1 cellular context compared by ENCODE assay signal in the genomic region with DNA sequence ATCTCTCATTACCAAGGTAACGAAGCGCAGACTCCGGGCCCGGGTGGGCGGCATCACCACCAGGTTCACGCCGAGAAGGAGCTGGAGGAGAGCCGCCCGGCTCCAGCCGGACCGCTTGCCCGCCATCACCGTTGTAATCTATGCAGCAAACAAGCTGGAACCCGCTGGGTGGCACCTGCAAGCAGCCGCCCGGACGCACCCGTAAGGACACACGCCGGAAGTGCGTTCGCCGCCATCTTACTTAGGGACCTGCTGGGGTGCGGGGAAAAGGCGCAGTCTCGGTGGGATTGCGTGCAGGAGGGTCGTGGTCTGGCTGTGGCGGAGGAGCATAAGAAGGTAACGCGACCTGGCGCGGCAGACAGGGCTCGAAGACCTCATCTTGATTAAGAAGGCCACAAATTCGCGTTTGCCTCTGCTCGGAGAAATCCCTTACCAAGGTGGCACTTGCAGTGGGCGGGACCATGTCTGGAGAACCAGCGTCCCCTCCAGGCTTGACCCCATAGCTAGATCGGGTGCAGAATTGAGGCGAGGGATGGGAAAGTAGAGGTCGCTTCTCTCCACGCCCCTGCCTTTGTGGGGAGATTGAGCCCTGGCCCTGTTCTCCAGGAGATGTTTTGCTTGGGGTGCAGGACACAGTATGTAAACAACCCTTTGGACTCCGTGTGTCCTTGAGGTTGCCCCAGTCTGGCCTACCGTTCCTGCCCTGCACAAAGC.
TF ChIP-seq lines count a peak whose summit lies in the region.

A gene with protein sequence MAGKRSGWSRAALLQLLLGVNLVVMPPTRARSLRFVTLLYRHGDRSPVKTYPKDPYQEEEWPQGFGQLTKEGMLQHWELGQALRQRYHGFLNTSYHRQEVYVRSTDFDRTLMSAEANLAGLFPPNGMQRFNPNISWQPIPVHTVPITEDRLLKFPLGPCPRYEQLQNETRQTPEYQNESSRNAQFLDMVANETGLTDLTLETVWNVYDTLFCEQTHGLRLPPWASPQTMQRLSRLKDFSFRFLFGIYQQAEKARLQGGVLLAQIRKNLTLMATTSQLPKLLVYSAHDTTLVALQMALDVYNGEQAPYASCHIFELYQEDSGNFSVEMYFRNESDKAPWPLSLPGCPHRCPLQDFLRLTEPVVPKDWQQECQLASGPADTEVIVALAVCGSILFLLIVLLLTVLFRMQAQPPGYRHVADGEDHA (minus strand): TSS at position 151 of the 714 bp plus-strand sequence. CDS start 25 bp downstream, at position 126.

TF ChIP-seq in HepG2, 621 proteins besides CTCF, POLR2A, EP300 and RAD21 (continued from another document and continues in another):
- TF ChIP-seq, protein P1, sequence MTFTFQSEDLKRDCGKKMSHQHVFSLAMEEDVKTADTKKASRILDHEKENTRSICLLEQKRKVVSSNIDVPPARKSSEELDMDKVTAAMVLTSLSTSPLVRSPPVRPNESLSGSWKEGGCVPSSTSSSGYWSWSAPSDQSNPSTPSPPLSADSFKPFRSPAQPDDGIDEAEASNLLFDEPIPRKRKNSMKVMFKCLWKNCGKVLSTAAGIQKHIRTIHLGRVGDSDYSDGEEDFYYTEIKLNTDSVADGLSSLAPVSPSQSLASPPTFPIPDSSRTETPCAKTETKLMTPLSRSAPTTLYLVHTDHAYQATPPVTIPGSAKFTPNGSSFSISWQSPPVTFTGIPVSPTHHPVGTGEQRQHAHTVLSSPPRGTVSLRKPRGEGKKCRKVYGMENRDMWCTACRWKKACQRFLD (CRISPR knock-in tag; IDR thresholded peaks at IDR 0.05; ENCODE audit: borderline replicate concordance): peak; percentile 75; the same call in 1 of the 2 replicates
- TF ChIP-seq ZNF501 (CRISPR knock-in tag; IDR thresholded peaks at IDR 0.05) (peak; percentile 90), FOSL2 (CRISPR knock-in tag; IDR thresholded peaks at IDR 0.05) (peak; percentile 45), HNF4A (CRISPR knock-in tag; IDR thresholded peaks at IDR 0.05) (peak; percentile 84), ZNF83 (CRISPR knock-in tag; IDR thresholded peaks at IDR 0.05; ENCODE audit: borderline replicate concordance) (peak; percentile 27; the same call in 1 of the 2 replicates), ZSCAN21 (CRISPR knock-in tag; IDR thresholded peaks at IDR 0.05; ENCODE audit: borderline replicate concordance) (peak; percentile 85), ZSCAN20 (CRISPR knock-in tag; IDR thresholded peaks at IDR 0.05; ENCODE audit: borderline replicate concordance) (no peak), TEAD3 (CRISPR knock-in tag; optimal IDR thresholded peaks at IDR 0.05; ENCODE audit: borderline replicate concordance) (no peak), SNAPC2 (CRISPR knock-in tag; IDR thresholded peaks at IDR 0.05) (peak; percentile 88; the same call in 1 of the 2 replicates), ZBTB21 (CRISPR knock-in tag; IDR thresholded peaks at IDR 0.05) (no peak; the same call in 1 of the 2 replicates), ZNF33A (CRISPR knock-in tag; IDR thresholded peaks at IDR 0.05; ENCODE audit: borderline replicate concordance) (no peak), SMAD1 (CRISPR knock-in tag; IDR thresholded peaks at IDR 0.05; ENCODE audit: borderline replicate concordance, low read depth) (peak; percentile 87; the same call in 1 of the 2 replicates), SALL2 (CRISPR knock-in tag; IDR thresholded peaks at IDR 0.05) (peak; percentile 84), ZSCAN31 (CRISPR knock-in tag; IDR thresholded peaks at IDR 0.05; ENCODE audit: low read depth) (peak; percentile 51; the same call in 1 of the 2 replicates), SSRP1 (CRISPR knock-in tag; IDR thresholded peaks at IDR 0.05) (peak; percentile 77; the same call in 1 of the 2 replicates), KLF12 (CRISPR knock-in tag; IDR thresholded peaks at IDR 0.05; ENCODE audit: borderline replicate concordance) (no peak; the same call in 1 of the 2 replicates), MAF1 (CRISPR knock-in tag; IDR thresholded peaks at IDR 0.05; ENCODE audit: borderline replicate concordance) (no peak), NR1H2 (CRISPR knock-in tag; IDR thresholded peaks at IDR 0.05; ENCODE audit: borderline replicate concordance, low read depth) (peak; percentile 75; the same call in 1 of the 2 replicates), ZNF879 (CRISPR knock-in tag; IDR thresholded peaks at IDR 0.05) (0 out of 2 replicates have a peak, but pooled peaks have one; percentile 83), ZNF761 (CRISPR knock-in tag; conservative IDR thresholded peaks at IDR 0.05) (peak; percentile 90), ELF3 (CRISPR knock-in tag; IDR thresholded peaks at IDR 0.05) (peak; percentile 75), AHR (CRISPR knock-in tag; IDR thresholded peaks at IDR 0.05) (peak; percentile 94; the same call in 1 of the 2 replicates), YEATS4 (CRISPR knock-in tag; IDR thresholded peaks at IDR 0.05; ENCODE audit: borderline replicate concordance) (peak; percentile 98), AGO1 (IDR thresholded peaks at IDR 0.05; ENCODE audit: low read depth, low read length, poor library complexity, severe bottlenecking) (peak; percentile 83), PCBP1 (IDR thresholded peaks at IDR 0.05; ENCODE audit: borderline replicate concordance, low read depth, low read length) (peak; percentile 93; the same call in 1 of the 2 replicates), TBX2 (CRISPR knock-in tag; IDR thresholded peaks at IDR 0.05; ENCODE audit: borderline replicate concordance) (peak; percentile 84), ZFP36 (IDR thresholded peaks at IDR 0.05; ENCODE audit: borderline replicate concordance, low read depth, low read length, partially characterized antibody) (no peak), ZNF615 (CRISPR knock-in tag; IDR thresholded peaks at IDR 0.05; ENCODE audit: borderline replicate concordance) (peak; percentile 91; the same call in 1 of the 2 replicates), GTF3A (CRISPR knock-in tag; conservative IDR thresholded peaks at IDR 0.05) (peak; percentile 86; the same call in 1 of the 2 replicates), ZNF674 (CRISPR knock-in tag; IDR thresholded peaks at IDR 0.05; ENCODE audit: low read depth) (no peak), ZNF720 (CRISPR knock-in tag; IDR thresholded peaks at IDR 0.05) (0 out of 2 replicates have a peak, but pooled peaks have one; percentile 52), EZH2 (conservative IDR thresholded peaks at IDR 0.05; ENCODE audit: low read depth, low read length) (no peak), NFIB (CRISPR knock-in tag; IDR thresholded peaks at IDR 0.05; ENCODE audit: borderline replicate concordance) (no peak), ZNF446 (CRISPR knock-in tag; IDR thresholded peaks at IDR 0.05) (peak; percentile 62; the same call in 1 of the 2 replicates), ZNF274 (CRISPR knock-in tag; IDR thresholded peaks at IDR 0.05) (peak; percentile 88), SRF (IDR thresholded peaks at IDR 0.05; ENCODE audit: low read depth, low read length) (peak; percentile 77)
- TF ChIP-seq, protein P2, sequence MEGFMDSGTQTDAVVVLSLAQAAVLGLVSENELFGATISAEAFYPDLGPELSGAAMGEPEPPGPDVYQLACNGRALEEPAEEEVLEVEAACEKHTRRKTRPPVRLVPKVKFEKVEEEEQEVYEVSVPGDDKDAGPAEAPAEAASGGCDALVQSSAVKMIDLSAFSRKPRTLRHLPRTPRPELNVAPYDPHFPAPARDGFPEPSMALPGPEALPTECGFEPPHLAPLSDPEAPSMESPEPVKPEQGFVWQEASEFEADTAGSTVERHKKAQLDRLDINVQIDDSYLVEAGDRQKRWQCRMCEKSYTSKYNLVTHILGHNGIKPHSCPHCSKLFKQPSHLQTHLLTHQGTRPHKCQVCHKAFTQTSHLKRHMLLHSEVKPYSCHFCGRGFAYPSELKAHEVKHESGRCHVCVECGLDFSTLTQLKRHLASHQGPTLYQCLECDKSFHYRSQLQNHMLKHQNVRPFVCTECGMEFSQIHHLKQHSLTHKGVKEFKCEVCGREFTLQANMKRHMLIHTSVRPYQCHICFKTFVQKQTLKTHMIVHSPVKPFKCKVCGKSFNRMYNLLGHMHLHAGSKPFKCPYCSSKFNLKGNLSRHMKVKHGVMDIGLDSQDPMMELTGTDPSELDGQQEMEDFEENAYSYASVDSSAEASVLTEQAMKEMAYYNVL (CRISPR knock-in tag; IDR thresholded peaks at IDR 0.05; ENCODE audit: borderline replicate concordance): peak; percentile 79; the same call in 1 of the 2 replicates
- TF ChIP-seq, protein P3, sequence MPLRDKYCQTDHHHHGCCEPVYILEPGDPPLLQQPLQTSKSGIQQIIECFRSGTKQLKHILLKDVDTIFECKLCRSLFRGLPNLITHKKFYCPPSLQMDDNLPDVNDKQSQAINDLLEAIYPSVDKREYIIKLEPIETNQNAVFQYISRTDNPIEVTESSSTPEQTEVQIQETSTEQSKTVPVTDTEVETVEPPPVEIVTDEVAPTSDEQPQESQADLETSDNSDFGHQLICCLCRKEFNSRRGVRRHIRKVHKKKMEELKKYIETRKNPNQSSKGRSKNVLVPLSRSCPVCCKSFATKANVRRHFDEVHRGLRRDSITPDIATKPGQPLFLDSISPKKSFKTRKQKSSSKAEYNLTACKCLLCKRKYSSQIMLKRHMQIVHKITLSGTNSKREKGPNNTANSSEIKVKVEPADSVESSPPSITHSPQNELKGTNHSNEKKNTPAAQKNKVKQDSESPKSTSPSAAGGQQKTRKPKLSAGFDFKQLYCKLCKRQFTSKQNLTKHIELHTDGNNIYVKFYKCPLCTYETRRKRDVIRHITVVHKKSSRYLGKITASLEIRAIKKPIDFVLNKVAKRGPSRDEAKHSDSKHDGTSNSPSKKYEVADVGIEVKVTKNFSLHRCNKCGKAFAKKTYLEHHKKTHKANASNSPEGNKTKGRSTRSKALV (CRISPR knock-in tag; IDR thresholded peaks at IDR 0.05): peak; percentile 75; the same call in 1 of the 2 replicates
- TF ChIP-seq, protein P4, sequence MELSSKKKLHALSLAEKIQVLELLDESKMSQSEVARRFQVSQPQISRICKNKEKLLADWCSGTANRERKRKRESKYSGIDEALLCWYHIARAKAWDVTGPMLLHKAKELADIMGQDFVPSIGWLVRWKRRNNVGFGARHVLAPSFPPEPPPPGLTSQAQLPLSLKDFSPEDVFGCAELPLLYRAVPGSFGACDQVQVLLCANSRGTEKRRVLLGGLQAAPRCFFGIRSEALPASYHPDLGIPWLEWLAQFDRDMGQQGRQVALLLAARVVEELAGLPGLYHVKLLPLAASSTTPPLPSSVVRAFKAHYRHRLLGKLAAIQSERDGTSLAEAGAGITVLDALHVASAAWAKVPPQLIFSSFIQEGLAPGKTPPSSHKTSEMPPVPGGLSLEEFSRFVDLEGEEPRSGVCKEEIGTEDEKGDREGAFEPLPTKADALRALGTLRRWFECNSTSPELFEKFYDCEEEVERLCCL (CRISPR knock-in tag; IDR thresholded peaks at IDR 0.05; ENCODE audit: borderline replicate concordance): no peak
- TF ChIP-seq, protein P5, sequence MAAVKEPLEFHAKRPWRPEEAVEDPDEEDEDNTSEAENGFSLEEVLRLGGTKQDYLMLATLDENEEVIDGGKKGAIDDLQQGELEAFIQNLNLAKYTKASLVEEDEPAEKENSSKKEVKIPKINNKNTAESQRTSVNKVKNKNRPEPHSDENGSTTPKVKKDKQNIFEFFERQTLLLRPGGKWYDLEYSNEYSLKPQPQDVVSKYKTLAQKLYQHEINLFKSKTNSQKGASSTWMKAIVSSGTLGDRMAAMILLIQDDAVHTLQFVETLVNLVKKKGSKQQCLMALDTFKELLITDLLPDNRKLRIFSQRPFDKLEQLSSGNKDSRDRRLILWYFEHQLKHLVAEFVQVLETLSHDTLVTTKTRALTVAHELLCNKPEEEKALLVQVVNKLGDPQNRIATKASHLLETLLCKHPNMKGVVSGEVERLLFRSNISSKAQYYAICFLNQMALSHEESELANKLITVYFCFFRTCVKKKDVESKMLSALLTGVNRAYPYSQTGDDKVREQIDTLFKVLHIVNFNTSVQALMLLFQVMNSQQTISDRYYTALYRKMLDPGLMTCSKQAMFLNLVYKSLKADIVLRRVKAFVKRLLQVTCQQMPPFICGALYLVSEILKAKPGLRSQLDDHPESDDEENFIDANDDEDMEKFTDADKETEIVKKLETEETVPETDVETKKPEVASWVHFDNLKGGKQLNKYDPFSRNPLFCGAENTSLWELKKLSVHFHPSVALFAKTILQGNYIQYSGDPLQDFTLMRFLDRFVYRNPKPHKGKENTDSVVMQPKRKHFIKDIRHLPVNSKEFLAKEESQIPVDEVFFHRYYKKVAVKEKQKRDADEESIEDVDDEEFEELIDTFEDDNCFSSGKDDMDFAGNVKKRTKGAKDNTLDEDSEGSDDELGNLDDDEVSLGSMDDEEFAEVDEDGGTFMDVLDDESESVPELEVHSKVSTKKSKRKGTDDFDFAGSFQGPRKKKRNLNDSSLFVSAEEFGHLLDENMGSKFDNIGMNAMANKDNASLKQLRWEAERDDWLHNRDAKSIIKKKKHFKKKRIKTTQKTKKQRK (IDR thresholded peaks at IDR 0.05; ENCODE audit: low read length): no peak
- TF ChIP-seq, protein P6, sequence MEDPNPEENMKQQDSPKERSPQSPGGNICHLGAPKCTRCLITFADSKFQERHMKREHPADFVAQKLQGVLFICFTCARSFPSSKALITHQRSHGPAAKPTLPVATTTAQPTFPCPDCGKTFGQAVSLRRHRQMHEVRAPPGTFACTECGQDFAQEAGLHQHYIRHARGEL (CRISPR knock-in tag; IDR thresholded peaks at IDR 0.05): peak; percentile 68; the same call in 1 of the 2 replicates
- TF ChIP-seq, protein P7, sequence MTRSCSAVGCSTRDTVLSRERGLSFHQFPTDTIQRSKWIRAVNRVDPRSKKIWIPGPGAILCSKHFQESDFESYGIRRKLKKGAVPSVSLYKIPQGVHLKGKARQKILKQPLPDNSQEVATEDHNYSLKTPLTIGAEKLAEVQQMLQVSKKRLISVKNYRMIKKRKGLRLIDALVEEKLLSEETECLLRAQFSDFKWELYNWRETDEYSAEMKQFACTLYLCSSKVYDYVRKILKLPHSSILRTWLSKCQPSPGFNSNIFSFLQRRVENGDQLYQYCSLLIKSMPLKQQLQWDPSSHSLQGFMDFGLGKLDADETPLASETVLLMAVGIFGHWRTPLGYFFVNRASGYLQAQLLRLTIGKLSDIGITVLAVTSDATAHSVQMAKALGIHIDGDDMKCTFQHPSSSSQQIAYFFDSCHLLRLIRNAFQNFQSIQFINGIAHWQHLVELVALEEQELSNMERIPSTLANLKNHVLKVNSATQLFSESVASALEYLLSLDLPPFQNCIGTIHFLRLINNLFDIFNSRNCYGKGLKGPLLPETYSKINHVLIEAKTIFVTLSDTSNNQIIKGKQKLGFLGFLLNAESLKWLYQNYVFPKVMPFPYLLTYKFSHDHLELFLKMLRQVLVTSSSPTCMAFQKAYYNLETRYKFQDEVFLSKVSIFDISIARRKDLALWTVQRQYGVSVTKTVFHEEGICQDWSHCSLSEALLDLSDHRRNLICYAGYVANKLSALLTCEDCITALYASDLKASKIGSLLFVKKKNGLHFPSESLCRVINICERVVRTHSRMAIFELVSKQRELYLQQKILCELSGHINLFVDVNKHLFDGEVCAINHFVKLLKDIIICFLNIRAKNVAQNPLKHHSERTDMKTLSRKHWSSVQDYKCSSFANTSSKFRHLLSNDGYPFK (CRISPR knock-in tag; IDR thresholded peaks at IDR 0.05; ENCODE audit: borderline replicate concordance): peak; percentile 97
